1 cellular context compared by ENCODE assay signal in genomic region chr4:82899339-82899738, GRCh38.
TF ChIP-seq lines count a peak whose summit lies in the region.

No MANE protein-coding gene starts in this region.

TF ChIP-seq in H1, 55 proteins besides CTCF, POLR2A, EP300 and RAD21 (continued from another document):
- TF ChIP-seq JUN (IDR thresholded peaks at IDR 0.05; ENCODE audit: low read depth, low read length), result no peak
- no peak for TF ChIP-seq ASH2L (IDR thresholded peaks at IDR 0.05; ENCODE audit: low read length)
